Comparison of ENCODE assay signal across 19 cellular contexts in the genomic region with DNA sequence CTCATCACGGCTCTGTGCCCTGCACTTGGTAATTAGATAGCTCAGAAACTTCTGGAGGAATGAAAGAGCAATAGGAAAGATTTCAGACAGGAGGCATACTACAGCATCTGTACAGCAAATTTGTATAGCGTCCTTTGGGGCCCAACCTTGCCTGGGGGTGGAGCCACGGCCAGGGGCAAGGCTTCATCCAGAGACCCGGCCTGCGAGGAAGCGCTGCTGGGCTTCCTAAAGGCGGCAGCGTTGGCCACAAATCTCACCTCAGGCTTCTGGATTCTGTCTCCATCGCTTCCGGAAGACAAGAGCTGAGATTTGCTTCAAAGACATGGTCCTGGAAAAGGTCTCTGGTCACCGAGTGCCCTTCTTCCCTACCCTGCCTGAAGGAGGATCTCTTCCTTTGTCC. TPM values are rescaled to one million over a fixed set of nuclear protein-coding genes. Genes with fewer than 3 reads are reported as not detected.
A peak's percentile ranks its signal among the peaks of the same experiment; 100 is the strongest.
DNase-seq lines count a peak whose midpoint lies in the region; ATAC-seq and TF ChIP-seq lines count a peak whose summit lies in the region.
"Had no signal": no experiment of that assay in that cellular context is flagged by ENCODE, and none has a peak within 500 bp of the region (broad histone marks: within the 10 kb centered on the region; RNA-seq: fewer than 3 reads in every experiment).

No MANE protein-coding gene starts in this region.

- no peaks in the 10 kb centered on the region for H3K36me3 ChIP-seq in transverse colon

- no peaks in the 10 kb centered on the region for H3K4me1 Mint-ChIP-seq in WTC11

- no peak overlapping the region for H3K4me3 ChIP-seq in transverse colon
- H3K4me3 ChIP-seq: A549, K562 had no signal

- WGBS in transverse colon (ENCODE audit: low coverage in 1 of 2), 2 donors = 92 to 100% methylated on average over 11 of the region's 11 CpGs

- H3K9me3 ChIP-seq in transverse colon = no peaks in the 10 kb centered on the region
- H3K9me3 ChIP-seq: A549, Caco-2 had no signal

- intact Hi-C loops in transverse colon (cut with DNase I; ENCODE audit: low total_unique reads) = no loop called here

- H3K4me1 ChIP-seq in transverse colon = no peaks in the 10 kb centered on the region
- H3K4me1 ChIP-seq: A549, Caco-2 had no signal

- TF ChIP-seq CTCF in WTC11 (IDR thresholded peaks at IDR 0.05) = no peak
- TF ChIP-seq CTCF in transverse colon (IDR thresholded peaks at IDR 0.05) = no peak

- ATAC-seq in WTC11 (peak; percentile 75), GM21576 (IDR thresholded peaks at IDR 0.05; ENCODE audit: unreplicated experiment) (no peak)
- ATAC-seq: A549, K562 had no signal

- H3K27me3 ChIP-seq in transverse colon = no peaks in the 10 kb centered on the region

- TF ChIP-seq EP300 in transverse colon (IDR thresholded peaks at IDR 0.05; ENCODE audit: low read depth) = no peak

- H3K4me3 Mint-ChIP-seq in WTC11 = no peak overlapping the region
- H3K4me3 Mint-ChIP-seq: CD4-positive, alpha-beta T cell had no signal

- DNase-seq in DMS 273 (lab: John Stamatoyannopoulos, UW; ENCODE audit: unreplicated experiment) (peak; percentile 4), DMS 273 treated with DMSO at 0.1 percent for 48 hours (lab: John Stamatoyannopoulos, UW) (no peak), WTC11 (ENCODE audit: low spot score) (peak; percentile 32), iPS-NIHi7 (ENCODE audit: extremely low spot score) (peak; percentile 47), transverse colon (no peak), hippocampal formation (lab: John Stamatoyannopoulos, UW) (no peak)
- DNase-seq: AML-193; Caco-2; CD4-positive, alpha-beta T cell; DMS79 treated with DMSO at 0.1 percent for 48 hours; EL; GOT3; HCEC 1CT; IMR-90 had no signal

- POLR2A ChIA-PET in WTC11 (lab: Charles Lee) = interaction anchor here (0.6 kb wide), 1 partner anchor 66 kb away, joined by 3 read pairs; no protein-coding TSS in a partner anchor

- no peak overlapping the region for H3K27ac ChIP-seq in transverse colon
- H3K27ac ChIP-seq: 22Rv1, A549, C4-2B had no signal

- CTCF ChIA-PET in WTC11 (lab: Charles Lee) = no interaction called here

- in situ Hi-C loops in transverse colon (cut with MboI; ENCODE audit: low pct_ligation_motif_present in 1 of 4, low pct_unique_long_range_greater_than_20kb in 1 of 4, low sequenced_read_pairs in 3 of 4) = no loop called here

- peaks cover 20% of the 10 kb centered on the region for H3K9me3 Mint-ChIP-seq in WTC11

- TF ChIP-seq POLR2A in transverse colon (IDR thresholded peaks at IDR 0.05) = no peak

- no peak overlapping the region for H3K27ac Mint-ChIP-seq in WTC11
- H3K27ac Mint-ChIP-seq: CD4-positive, alpha-beta T cell had no signal

- no peaks in the 10 kb centered on the region for H3K27me3 Mint-ChIP-seq in WTC11 (ENCODE audit: low read depth)
- H3K27me3 Mint-ChIP-seq: CD4-positive, alpha-beta T cell had no signal

- no peaks in the 10 kb centered on the region for H3K36me3 Mint-ChIP-seq in WTC11

TF ChIP-seq in WTC11, 78 proteins besides CTCF, POLR2A, EP300 and RAD21:
- no peak for TF ChIP-seq MXD4 (CRISPR knock-in tag; IDR thresholded peaks at IDR 0.05; ENCODE audit: borderline replicate concordance)
- no peak for TF ChIP-seq CREM (CRISPR knock-in tag; IDR thresholded peaks at IDR 0.05)
- TF ChIP-seq, protein P1, sequence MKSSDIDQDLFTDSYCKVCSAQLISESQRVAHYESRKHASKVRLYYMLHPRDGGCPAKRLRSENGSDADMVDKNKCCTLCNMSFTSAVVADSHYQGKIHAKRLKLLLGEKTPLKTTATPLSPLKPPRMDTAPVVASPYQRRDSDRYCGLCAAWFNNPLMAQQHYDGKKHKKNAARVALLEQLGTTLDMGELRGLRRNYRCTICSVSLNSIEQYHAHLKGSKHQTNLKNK (CRISPR knock-in tag; IDR thresholded peaks at IDR 0.05) = no peak
- TF ChIP-seq, protein P2, sequence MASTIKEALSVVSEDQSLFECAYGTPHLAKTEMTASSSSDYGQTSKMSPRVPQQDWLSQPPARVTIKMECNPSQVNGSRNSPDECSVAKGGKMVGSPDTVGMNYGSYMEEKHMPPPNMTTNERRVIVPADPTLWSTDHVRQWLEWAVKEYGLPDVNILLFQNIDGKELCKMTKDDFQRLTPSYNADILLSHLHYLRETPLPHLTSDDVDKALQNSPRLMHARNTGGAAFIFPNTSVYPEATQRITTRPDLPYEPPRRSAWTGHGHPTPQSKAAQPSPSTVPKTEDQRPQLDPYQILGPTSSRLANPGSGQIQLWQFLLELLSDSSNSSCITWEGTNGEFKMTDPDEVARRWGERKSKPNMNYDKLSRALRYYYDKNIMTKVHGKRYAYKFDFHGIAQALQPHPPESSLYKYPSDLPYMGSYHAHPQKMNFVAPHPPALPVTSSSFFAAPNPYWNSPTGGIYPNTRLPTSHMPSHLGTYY (CRISPR knock-in tag; IDR thresholded peaks at IDR 0.05) = no peak
- TF ChIP-seq NFE2L1 (CRISPR knock-in tag; IDR thresholded peaks at IDR 0.05) = no peak

RNA-seq across cellular contexts. Expression of a gene that starts 12.2 kb away (rescaled TPM):
- total RNA-seq in WTC11 (2021) (not detected in 3 replicates), transverse colon (not detected)
- total RNA-seq: Caco-2; CD4-positive, alpha-beta T cell; IMR-90; K562 had no signal

RNA-seq across cellular contexts. Expression of a gene that starts 33.1 kb away (rescaled TPM):
- not detected in 3 replicates for total RNA-seq in WTC11 (2021)
- not detected for total RNA-seq in transverse colon
- total RNA-seq: Caco-2; CD4-positive, alpha-beta T cell; IMR-90; K562 had no signal

RNA-seq across cellular contexts. Expression of a gene that starts 48.1 kb away (rescaled TPM):
- total RNA-seq in WTC11 (2021) (not detected in 3 replicates), transverse colon (not detected)
- total RNA-seq: Caco-2; CD4-positive, alpha-beta T cell; IMR-90; K562 had no signal

Comparison
In these comparisons a context has a peak if more than half of its experiments do, and no peak if none do; other contexts are left out.
1. DNase-seq: peak in DMS 273 (single experiment), WTC11 (single experiment) and iPS-NIHi7 (single experiment); none in DMS 273 treated with DMSO at 0.1 percent for 48 hours (single experiment), transverse colon (single experiment) and hippocampal formation (0 of 2).